In genomic region chr17:72122002-72122310, GRCh38 we compare ENCODE assay signal across 8 cellular contexts. TPM values are rescaled to one million over a fixed set of nuclear protein-coding genes. Genes with fewer than 3 reads are reported as not detected.
DNase-seq lines count a peak whose midpoint lies in the region; ATAC-seq and TF ChIP-seq lines count a peak whose summit lies in the region.

No MANE protein-coding gene starts in this region.

- TF ChIP-seq CTCF in omental fat pad (IDR thresholded peaks at IDR 0.05): no peak

- peaks cover 5 to 37% (median 11%) of the 10 kb centered on the region in 4 donors for H3K4me1 Mint-ChIP-seq in CD4-positive, alpha-beta memory T cell

- H3K4me3 ChIP-seq in mucosa of stomach (ENCODE audit: low read length): peak overlapping the region; percentile 71
- H3K4me3 ChIP-seq in CD4-positive, alpha-beta memory T cell (ENCODE audit: low read length in 2 of 2): no peak overlapping the region

- peak overlapping the region; percentile 85 for H3K27ac ChIP-seq in cingulate gyrus (ENCODE audit: low read depth, low read length)
- H3K27ac ChIP-seq in CD4-positive, alpha-beta memory T cell (ENCODE audit: low read depth, low read length): no peak overlapping the region

- ATAC-seq in HG02885 (IDR thresholded peaks at IDR 0.05; ENCODE audit: poor library complexity, unreplicated experiment): peak; percentile 9
- no peak for ATAC-seq in omental fat pad (ENCODE audit: low FRiP score)
- no peak for ATAC-seq in HG03354 (IDR thresholded peaks at IDR 0.05; ENCODE audit: poor library complexity, severe bottlenecking, unreplicated experiment)

- POLR2A ChIA-PET in CD4-positive, alpha-beta memory T cell (lab: Charles Lee; ENCODE audit: partially characterized antibody): no interaction called here

- H3K27me3 ChIP-seq in mucosa of stomach (ENCODE audit: control insufficient read depth, insufficient read depth, low read length): peaks cover 39% of the 10 kb centered on the region
- peaks cover 21% of the 10 kb centered on the region for H3K27me3 ChIP-seq in CD4-positive, alpha-beta memory T cell (ENCODE audit: insufficient read depth, low read length)

- peaks cover 38 to 44% of the 10 kb centered on the region in 2 donors for H3K27me3 Mint-ChIP-seq in CD4-positive, alpha-beta memory T cell

- H3K9me3 ChIP-seq in mucosa of stomach (ENCODE audit: control insufficient read depth, low read length): no peaks in the 10 kb centered on the region
- H3K9me3 ChIP-seq in CD4-positive, alpha-beta memory T cell (ENCODE audit: control insufficient read depth in 1 of 2, low read length in 2 of 2): no peaks in the 10 kb centered on the region

- peaks cover 0 to 14% (median 0%) of the 10 kb centered on the region in 8 donors for H3K9me3 Mint-ChIP-seq in CD4-positive, alpha-beta memory T cell

- peak overlapping the region; percentile 93 for H3K9ac ChIP-seq in mucosa of stomach (ENCODE audit: low read length)

- no peaks in the 10 kb centered on the region for H3K36me3 Mint-ChIP-seq in CD4-positive, alpha-beta memory T cell

- DNase-seq in Ammon's horn (ENCODE audit: low spot score) (peak; percentile 31), omental fat pad (ENCODE audit: low spot score) (no peak), NCI-H2107 (lab: John Stamatoyannopoulos, UW) (no peak)
- no peak for DNase-seq in CD4-positive, alpha-beta memory T cell

- peaks cover 44% of the 10 kb centered on the region for H3K4me1 ChIP-seq in mucosa of stomach (ENCODE audit: control insufficient read depth, insufficient read depth, low read length)
- peaks cover 4% of the 10 kb centered on the region for H3K4me1 ChIP-seq in CD4-positive, alpha-beta memory T cell (ENCODE audit: insufficient read depth, low read length)

- peak overlapping the region in 4 of 8 donors; percentile 34 to 57 (median 44) for H3K4me3 Mint-ChIP-seq in CD4-positive, alpha-beta memory T cell

- H3K27ac Mint-ChIP-seq in CD4-positive, alpha-beta memory T cell: peak overlapping the region in 1 of 7 donors; percentile 69

- H3K36me3 ChIP-seq in mucosa of stomach (ENCODE audit: control insufficient read depth, insufficient read depth, low read length): peaks cover 8% of the 10 kb centered on the region
- no peaks in the 10 kb centered on the region for H3K36me3 ChIP-seq in CD4-positive, alpha-beta memory T cell (ENCODE audit: insufficient read depth, low read length)

- intact Hi-C loops in CD4-positive, alpha-beta memory T cell (cut with micrococcal nuclease): no loop called here

- CTCF ChIA-PET in CD4-positive, alpha-beta memory T cell (lab: Charles Lee; ENCODE audit: partially characterized antibody): no interaction called here

RNA-seq across cellular contexts. Expression of gene SOX9, which starts 1.1 kb away (rescaled TPM):
- total RNA-seq in omental fat pad: 1 to 10 TPM in 2 of 4 donors, under 1 TPM in 2; 0.50 to 7.9 (median 1.8) TPM
- total RNA-seq in CD4-positive, alpha-beta memory T cell: not detected
- not detected for polyA plus RNA-seq in CD4-positive, alpha-beta memory T cell
